Comparison of ENCODE assay signal across 8 cellular contexts in the genomic region with DNA sequence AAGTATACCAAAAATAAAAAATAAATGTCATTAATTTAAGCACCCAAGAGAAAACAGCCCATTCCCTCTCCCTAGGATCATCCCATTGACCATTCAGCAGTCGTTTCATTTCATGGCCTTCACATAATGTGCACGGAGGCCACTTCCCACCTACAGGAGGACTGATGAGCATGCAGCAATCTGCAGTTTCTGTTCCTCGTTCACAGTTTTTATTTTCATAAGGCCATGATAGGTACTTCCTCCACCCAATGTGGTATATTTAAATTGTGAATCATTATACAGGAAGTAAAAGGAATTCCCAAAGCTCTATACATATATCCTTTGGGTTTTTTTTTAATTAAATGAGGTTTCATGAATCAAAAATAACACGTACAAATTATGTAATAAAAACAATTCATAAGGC. TPM values are rescaled to one million over a fixed set of nuclear protein-coding genes. Genes with fewer than 3 reads are reported as not detected.
A peak's percentile ranks its signal among the peaks of the same experiment; 100 is the strongest.
DNase-seq lines count a peak whose midpoint lies in the region; ATAC-seq and TF ChIP-seq lines count a peak whose summit lies in the region.

No MANE protein-coding gene starts in this region.

- TF ChIP-seq CTCF in fibroblast of lung (conservative IDR thresholded peaks at IDR 0.05 in 1 of 2, IDR thresholded peaks at IDR 0.05 in 1 of 2; ENCODE audit: low read depth in 1 of 2, low read length in 2 of 2) = peak in 1 of 2 donors; percentile 30

- H3K27ac ChIP-seq in fibroblast of lung (ENCODE audit: insufficient read depth, low read length) = peak overlapping the region; percentile 74

- H3K4me2 ChIP-seq in fibroblast of lung (ENCODE audit: extremely low read depth, insufficient read depth, low read length) = peak overlapping the region; percentile 39

- ATAC-seq in GM18505 (IDR thresholded peaks at IDR 0.05; ENCODE audit: unreplicated experiment) (peak; percentile 97), HG02642 (IDR thresholded peaks at IDR 0.05; ENCODE audit: poor library complexity, unreplicated experiment) (peak; percentile 97)

- TF ChIP-seq POLR2A in GM18505 (IDR thresholded peaks at IDR 0.05; ENCODE audit: borderline replicate concordance, extremely low read depth, insufficient read depth, insufficient read length) = no peak

- peaks cover 13% of the 10 kb centered on the region for H3K4me1 ChIP-seq in fibroblast of lung (ENCODE audit: control insufficient read depth, extremely low read depth, insufficient read depth, low read length)

- no peaks in the 10 kb centered on the region for H4K20me1 ChIP-seq in fibroblast of lung (ENCODE audit: control insufficient read depth, extremely low read depth, insufficient read depth, low read length)

- no peaks in the 10 kb centered on the region for H3K36me3 ChIP-seq in fibroblast of lung (ENCODE audit: control insufficient read depth, insufficient read depth, low read length)

- no peaks in the 10 kb centered on the region for H3K27me3 ChIP-seq in fibroblast of lung (ENCODE audit: control insufficient read depth, insufficient read depth, low read length)

- H3K9me3 ChIP-seq in fibroblast of lung (ENCODE audit: control insufficient read depth, insufficient read depth, low read depth, low read length) = no peaks in the 10 kb centered on the region

- H3K79me2 ChIP-seq in fibroblast of lung (ENCODE audit: control insufficient read depth, insufficient read depth, low read length) = no peaks in the 10 kb centered on the region

- no peak overlapping the region for H3K9ac ChIP-seq in fibroblast of lung (ENCODE audit: insufficient read depth, low read length)

- H2AFZ ChIP-seq in fibroblast of lung (ENCODE audit: low read length) = no peak overlapping the region

- DNase-seq in NCI-H460 (ENCODE audit: extremely low read depth, low read depth) (peak; percentile 1), fibroblast of lung (ENCODE audit: low read depth in 2 of 2) (peak; percentile 27 to 84), skeletal muscle cell (ENCODE audit: low read depth) (peak; percentile 36), NCI-H2196 treated with DMSO at 0.1 percent for 48 hours (lab: John Stamatoyannopoulos, UW; ENCODE audit: unreplicated experiment) (no peak), NCI-H524 (lab: John Stamatoyannopoulos, UW) (no peak)
- no peak for DNase-seq in activated CD8-positive, alpha-beta memory T cell treated with anti-CD3 and anti-CD28 coated beads for 24 hours

- no peak overlapping the region for H3K4me3 ChIP-seq in fibroblast of lung (replicated peaks in 1 of 4; ENCODE audit: control extremely low read depth in 1 of 4, insufficient read depth in 1 of 4, low read depth in 3 of 4, low read length in 4 of 4)
- no peak overlapping the region for H3K4me3 ChIP-seq in skeletal muscle cell (ENCODE audit: low read depth, low read length)

RNA-seq across cellular contexts. Expression of gene SLC44A3, which starts 27.7 kb away (rescaled TPM):
- total RNA-seq in NCI-H460 (2014; rRNA removed; shearing (Covaris generic)) = 1.0 and 3.4 TPM in 2 replicates
- 0.46 TPM in 1 of 2 replicates, not detected in the other for polyA plus RNA-seq in NCI-H460 (2014; cell fraction: nucleus; rRNA removed)
- 6.2 and 9.7 TPM in 2 replicates for total RNA-seq in fibroblast of lung
- 2.0 and 3.9 TPM in 2 replicates for polyA plus RNA-seq in fibroblast of lung
- polyA plus RNA-seq in fibroblast of lung (2012) = 1.2 and 2.2 TPM in 2 replicates
- 0.30 and 4.2 TPM in 2 replicates for polyA minus RNA-seq in fibroblast of lung (ENCODE audit: low replicate concordance)

Comparison
In these comparisons a context has a peak if more than half of its experiments do, and no peak if none do; other contexts are left out.
1. DNase-seq: peak in NCI-H460 (single experiment), fibroblast of lung (2 of 2) and skeletal muscle cell (single experiment); none in activated CD8-positive, alpha-beta memory T cell treated with anti-CD3 and anti-CD28 coated beads for 24 hours (single experiment), NCI-H2196 treated with DMSO at 0.1 percent for 48 hours (single experiment) and NCI-H524 (0 of 2).